In genomic region chr1:42282867-42283583, GRCh38 we compare ENCODE assay signal across 13 cellular contexts. TPM values are rescaled to one million over a fixed set of nuclear protein-coding genes. Genes with fewer than 3 reads are reported as not detected.
DNase-seq lines count a peak whose midpoint lies in the region; ATAC-seq and TF ChIP-seq lines count a peak whose summit lies in the region.
"Had no signal": no experiment of that assay in that cellular context is flagged by ENCODE, and none has a peak within 500 bp of the region (broad histone marks: within the 10 kb centered on the region; RNA-seq: fewer than 3 reads in every experiment).

No MANE protein-coding gene starts in this region.

- H3K4me1 Mint-ChIP-seq in CD4-positive, alpha-beta memory T cell, result peaks cover 50 to 70% (median 61%) of the 10 kb centered on the region in 4 donors
- peaks cover 28% of the 10 kb centered on the region for H3K4me1 Mint-ChIP-seq in MCF 10A (ENCODE audit: insufficient read depth, unreplicated experiment)
- peaks cover 25% of the 10 kb centered on the region for H3K4me1 Mint-ChIP-seq in endodermal cell

- peaks cover 8% of the 10 kb centered on the region for H3K4me1 ChIP-seq in CD4-positive, alpha-beta memory T cell (ENCODE audit: insufficient read depth, low read length)
- peaks cover 0 to 17% of the 10 kb centered on the region in 2 donors for H3K4me1 ChIP-seq in left lung
- H3K4me1 ChIP-seq in endodermal cell (ENCODE audit: control insufficient read depth, insufficient read depth, low read length), result peaks cover 4% of the 10 kb centered on the region

- no peaks in the 10 kb centered on the region for H3K36me3 ChIP-seq in CD4-positive, alpha-beta memory T cell (ENCODE audit: insufficient read depth, low read length)
- H3K36me3 ChIP-seq in left lung (no peaks in the 10 kb centered on the region), endodermal cell (ENCODE audit: control insufficient read depth, insufficient read depth, low read length) (peaks cover 13% of the 10 kb centered on the region)

- H3K4me3 Mint-ChIP-seq in CD4-positive, alpha-beta memory T cell, result no peak overlapping the region
- no peak overlapping the region for H3K4me3 Mint-ChIP-seq in MCF 10A (ENCODE audit: unreplicated experiment)
- H3K4me3 Mint-ChIP-seq in endodermal cell, result no peak overlapping the region
- H3K4me3 Mint-ChIP-seq: activated CD8-positive, alpha-beta memory T cell treated with anti-CD3 and anti-CD28 coated beads, Interleukin-2, amount 10 ng/mL, durations not matched to agents 7 days and 5 days had no signal

- no peak for DNase-seq in CD4-positive, alpha-beta memory T cell
- DNase-seq in Kasumi-1 (lab: John Stamatoyannopoulos, UW), result peak; percentile 2 to 27
- peak; percentile 25 for DNase-seq in MCF 10A (ENCODE audit: unreplicated experiment)
- no peak for DNase-seq in left lung
- DNase-seq in endodermal cell, result no peak
- no peak for DNase-seq in cortex of kidney (lab: John Stamatoyannopoulos, UW)
- DNase-seq: activated CD8-positive, alpha-beta memory T cell treated with anti-CD3 and anti-CD28 coated beads, Interleukin-2, amount 10 ng/mL, durations not matched to agents 7 days and 5 days; hypothalamus; NCI-H1694; small intestine had no signal

- no peak overlapping the region for H3K9ac ChIP-seq in endodermal cell (ENCODE audit: extremely low read depth, low read length, poor library complexity, severe bottlenecking)

- no peak for TF ChIP-seq CTCF in MCF 10A (IDR thresholded peaks at IDR 0.05; ENCODE audit: unreplicated experiment)
- TF ChIP-seq CTCF in left lung (IDR thresholded peaks at IDR 0.05), result no peak
- TF ChIP-seq CTCF in endodermal cell (conservative IDR thresholded peaks at IDR 0.05), result no peak

- CTCF ChIA-PET in CD4-positive, alpha-beta memory T cell (lab: Charles Lee; ENCODE audit: partially characterized antibody), result no interaction called here
- CTCF ChIA-PET in MCF 10A (lab: Yijun Ruan, JAX), result no interaction called here

- no peaks in the 10 kb centered on the region for H3K27me3 Mint-ChIP-seq in CD4-positive, alpha-beta memory T cell
- H3K27me3 Mint-ChIP-seq in MCF 10A (ENCODE audit: insufficient read depth, unreplicated experiment) (no peaks in the 10 kb centered on the region), endodermal cell (ENCODE audit: insufficient read depth) (no peaks in the 10 kb centered on the region)
- H3K27me3 Mint-ChIP-seq: activated CD8-positive, alpha-beta memory T cell treated with anti-CD3 and anti-CD28 coated beads, Interleukin-2, amount 10 ng/mL, durations not matched to agents 7 days and 5 days had no signal

- H3K36me3 Mint-ChIP-seq in CD4-positive, alpha-beta memory T cell, result peaks cover 8 to 10% of the 10 kb centered on the region in 2 donors
- H3K36me3 Mint-ChIP-seq in MCF 10A (ENCODE audit: insufficient read depth, unreplicated experiment), result peaks cover 10% of the 10 kb centered on the region
- H3K36me3 Mint-ChIP-seq in endodermal cell (ENCODE audit: low read depth), result peaks cover 13% of the 10 kb centered on the region

- POLR2A ChIA-PET in CD4-positive, alpha-beta memory T cell (lab: Charles Lee; ENCODE audit: partially characterized antibody), result interaction anchor here (0.6 kb wide), 1 partner anchor 104 kb away, joined by 3 read pairs; no protein-coding TSS in a partner anchor
- POLR2A ChIA-PET in MCF 10A (lab: Yijun Ruan, JAX), result interaction anchor here (1.0 to 1.1 kb wide), 3 partner anchors 12 to 51 kb away, joined by 3 to 4 read pairs (median 4); partner anchors contain the start of gene FOXJ3

- no peak overlapping the region for H3K4me3 ChIP-seq in CD4-positive, alpha-beta memory T cell (ENCODE audit: low read length in 2 of 2)
- H3K4me3 ChIP-seq in left lung (no peak overlapping the region), endodermal cell (ENCODE audit: low read length) (no peak overlapping the region)

- no peaks in the 10 kb centered on the region for H3K9me3 ChIP-seq in CD4-positive, alpha-beta memory T cell (ENCODE audit: control insufficient read depth in 1 of 2, low read length in 2 of 2)
- H3K9me3 ChIP-seq in left lung (no peaks in the 10 kb centered on the region), endodermal cell (ENCODE audit: control insufficient read depth, low read length) (no peaks in the 10 kb centered on the region)

- BruUV-seq in MCF 10A (replicated peaks; lab: Mats Ljungman, UMichigan), result no TSS peak

- H3K9me3 Mint-ChIP-seq in CD4-positive, alpha-beta memory T cell, result no peaks in the 10 kb centered on the region
- H3K9me3 Mint-ChIP-seq in MCF 10A (ENCODE audit: unreplicated experiment) (no peaks in the 10 kb centered on the region), endodermal cell (peaks cover 2% of the 10 kb centered on the region)

- intact Hi-C loops in CD4-positive, alpha-beta memory T cell (cut with micrococcal nuclease), result no loop called here
- intact Hi-C loops in MCF 10A (cut with micrococcal nuclease), result loop anchor here (5.0 kb wide), 1 partner anchor 71 kb away; no protein-coding TSS in a partner anchor
- intact Hi-C loops in left lung (cut with DNase I), result no loop called here

- WGBS in endodermal cell (ENCODE audit: insufficient coverage in 1 of 2, insufficient read length in 1 of 2), 2 experiments, result 93 to 94% methylated on average over 2 to 4 of the region's 5 CpGs

- H3K27ac ChIP-seq in CD4-positive, alpha-beta memory T cell (ENCODE audit: low read depth, low read length), result no peak overlapping the region
- H3K27ac ChIP-seq in left lung (no peak overlapping the region), endodermal cell (ENCODE audit: low read depth, low read length) (no peak overlapping the region)
- H3K27ac ChIP-seq: C4-2B had no signal

- ATAC-seq in left lung, result peak; percentile 87
- ATAC-seq in HG02798 (IDR thresholded peaks at IDR 0.05; ENCODE audit: poor library complexity, unreplicated experiment), result no peak
- no peak for ATAC-seq in HG02759 (IDR thresholded peaks at IDR 0.05; ENCODE audit: unreplicated experiment)
- ATAC-seq: activated CD8-positive, alpha-beta memory T cell treated with anti-CD3 and anti-CD28 coated beads, Interleukin-2, amount 10 ng/mL, durations not matched to agents 7 days and 5 days had no signal

- peak overlapping the region in 4 of 7 donors; percentile 10 to 62 (median 20) for H3K27ac Mint-ChIP-seq in CD4-positive, alpha-beta memory T cell
- peak overlapping the region; percentile 6 for H3K27ac Mint-ChIP-seq in MCF 10A (ENCODE audit: low read depth, unreplicated experiment)
- no peak overlapping the region for H3K27ac Mint-ChIP-seq in endodermal cell
- H3K27ac Mint-ChIP-seq: activated CD8-positive, alpha-beta memory T cell treated with anti-CD3 and anti-CD28 coated beads, Interleukin-2, amount 10 ng/mL, durations not matched to agents 7 days and 5 days had no signal

- no peaks in the 10 kb centered on the region for H3K27me3 ChIP-seq in CD4-positive, alpha-beta memory T cell (ENCODE audit: insufficient read depth, low read length)
- H3K27me3 ChIP-seq in left lung (no peaks in the 10 kb centered on the region), endodermal cell (ENCODE audit: control insufficient read depth, insufficient read depth, low read length, poor library complexity, severe bottlenecking) (no peaks in the 10 kb centered on the region)

RNA-seq across cellular contexts. Expression of gene FOXJ3, which starts 52.0 kb away (rescaled TPM):
- 100 to 1,000 TPM in 1 of 2 experiments, 10 to 100 TPM in 1; 97.4 to 102 TPM for total RNA-seq in CD4-positive, alpha-beta memory T cell
- 10 to 100 TPM; 23.7 to 46.6 TPM for polyA plus RNA-seq in CD4-positive, alpha-beta memory T cell
- total RNA-seq in MCF 10A (2022), result 42.2 and 43.7 TPM in 2 replicates
- total RNA-seq in left lung, result 10 to 100 TPM; 39.6 to 46.2 TPM
- total RNA-seq in endodermal cell, result 10 to 100 TPM; 67.3 to 79.4 TPM
- 47.6 TPM for polyA plus RNA-seq in endodermal cell (2013, experiment 1 of 2)
- 45.6 TPM for polyA plus RNA-seq in endodermal cell (2013, experiment 2 of 2)

Comparison
In these comparisons a context has a peak if more than half of its experiments do, and no peak if none do; other contexts are left out.
1. DNase-seq: peak in Kasumi-1 (2 of 2) and MCF 10A (single experiment); none in CD4-positive, alpha-beta memory T cell (0 of 5), left lung (0 of 2), endodermal cell (single experiment) and cortex of kidney (single experiment).